In the genomic region with DNA sequence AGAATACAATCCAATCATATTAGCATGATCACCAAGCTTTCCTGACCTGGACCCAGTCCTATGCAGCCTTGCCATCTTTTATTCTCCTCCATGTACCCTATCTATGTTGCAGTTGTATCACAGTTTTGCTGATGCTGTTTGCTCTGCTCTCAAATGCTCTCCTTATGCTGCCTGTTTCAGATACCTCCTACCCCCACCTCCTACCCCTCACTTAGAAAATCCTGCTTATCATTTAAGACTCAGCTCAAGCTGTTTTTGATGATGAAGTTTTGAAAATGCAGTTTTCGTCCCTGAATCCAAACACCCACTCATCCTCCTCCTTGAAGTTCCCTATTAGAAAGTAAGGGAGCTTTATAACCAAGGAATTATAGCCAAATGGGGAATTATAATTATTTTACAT, we compare ENCODE assay signal across 23 cellular contexts.
DNase-seq lines count a peak whose midpoint lies in the region; ATAC-seq, FAIRE-seq and TF ChIP-seq lines count a peak whose summit lies in the region.
"Had no signal": no experiment of that assay in that cellular context is flagged by ENCODE, and none has a peak within 500 bp of the region (broad histone marks: within the 10 kb centered on the region; RNA-seq: fewer than 3 reads in every experiment).

No MANE protein-coding gene starts in this region.

- DNase-seq in endothelial cell of umbilical vein (ENCODE audit: low read depth, low spot score) (no peak), smooth muscle cell (lab: John Stamatoyannopoulos, UW; ENCODE audit: unreplicated experiment) (no peak), adrenal gland (no peak), neuronal stem cell (ENCODE audit: low spot score) (no peak)
- DNase-seq: 8988T; ACHN; AML-193; C1 segment of cervical spinal cord; Calu3; CD4-positive, alpha-beta memory T cell; COR-L47; DMS53; DMS79 treated with DMSO at 0.1 percent for 48 hours; GF-D8; GOT3; HFFc6 had no signal

- 34% methylated on average over 1 of the region's 1 CpG for whole genome bisulfite sequencing in smooth muscle cell (ENCODE audit: low lambda C conversion rate)
- 69 to 81% (median 72%) methylated on average over 1 of the region's 1 CpG for WGBS in adrenal gland, 4 donors
- no CpG with 5 or more reads among the region's 1 CpG for WGBS in neuronal stem cell (ENCODE audit: extremely low coverage in 2 of 2, insufficient read length in 2 of 2, insufficient replicate concordance in 1 of 2), 2 donors

- H3K9me3 ChIP-seq in endothelial cell of umbilical vein (replicated peaks; ENCODE audit: control insufficient read depth, insufficient read depth, low read length) (no peaks in the 10 kb centered on the region), smooth muscle cell (replicated peaks; ENCODE audit: low read depth) (no peaks in the 10 kb centered on the region), adrenal gland (replicated peaks in 1 of 3) (no peaks in the 10 kb centered on the region), neuronal stem cell (replicated peaks in 1 of 2; ENCODE audit: control insufficient read depth in 2 of 2, insufficient read depth in 1 of 2, low read depth in 1 of 2, low read length in 2 of 2) (no peaks in the 10 kb centered on the region)
- H3K9me3 ChIP-seq: A549, HAP-1 had no signal

- H3K4me1 ChIP-seq in endothelial cell of umbilical vein (ENCODE audit: control insufficient read depth, extremely low read depth, insufficient read depth, low read length) (no peaks in the 10 kb centered on the region), smooth muscle cell (ENCODE audit: low read depth) (no peaks in the 10 kb centered on the region), adrenal gland (replicated peaks in 1 of 2) (no peaks in the 10 kb centered on the region), neuronal stem cell (ENCODE audit: control insufficient read depth in 2 of 2, insufficient read depth in 1 of 2, low read depth in 1 of 2, low read length in 2 of 2) (peaks cover 0 to 2% of the 10 kb centered on the region in 2 donors)
- H3K4me1 ChIP-seq: A549, HAP-1 had no signal

- no peaks in the 10 kb centered on the region for H3K36me3 ChIP-seq in endothelial cell of umbilical vein (ENCODE audit: control insufficient read depth in 2 of 2, extremely low read depth in 1 of 2, insufficient read depth in 2 of 2, low read length in 2 of 2)
- H3K36me3 ChIP-seq in smooth muscle cell (ENCODE audit: low read depth): no peaks in the 10 kb centered on the region
- no peaks in the 10 kb centered on the region for H3K36me3 ChIP-seq in adrenal gland (replicated peaks in 1 of 2)
- no peaks in the 10 kb centered on the region for H3K36me3 ChIP-seq in neuronal stem cell (replicated peaks in 1 of 2; ENCODE audit: control insufficient read depth in 2 of 2, insufficient read depth in 2 of 2, low read length in 2 of 2)
- H3K36me3 ChIP-seq: HAP-1 had no signal

- peak; percentile 35 for FAIRE-seq in endothelial cell of umbilical vein (lab: Jason Lieb, UNC)
- FAIRE-seq: A549, GM12891, GM18507, H54 had no signal

- H3K4me2 ChIP-seq in endothelial cell of umbilical vein (ENCODE audit: insufficient read depth, low read length) (no peak overlapping the region), smooth muscle cell (no peak overlapping the region), neuronal stem cell (ENCODE audit: insufficient read depth, low read length, poor library complexity, severe bottlenecking) (no peak overlapping the region)
- H3K4me2 ChIP-seq: A549 had no signal

- H2BK15ac ChIP-seq in neuronal stem cell (ENCODE audit: low read length): no peak overlapping the region

- H3K79me1 ChIP-seq in neuronal stem cell (ENCODE audit: low read depth, low read length): no peaks in the 10 kb centered on the region

- no peaks in the 10 kb centered on the region for H3F3A ChIP-seq in smooth muscle cell (ENCODE audit: low read depth)

- H3K9ac ChIP-seq in endothelial cell of umbilical vein (replicated peaks; ENCODE audit: extremely low read depth, insufficient read depth, low read length) (no peak overlapping the region), smooth muscle cell (ENCODE audit: low read depth) (no peak overlapping the region), neuronal stem cell (ENCODE audit: low read depth, low read length, poor library complexity) (no peak overlapping the region)

- no peaks in the 10 kb centered on the region for H3K9me1 ChIP-seq in endothelial cell of umbilical vein (replicated peaks; ENCODE audit: control insufficient read depth, extremely low read depth, insufficient read depth, low read length)

- dilution Hi-C loops in endothelial cell of umbilical vein (cut with MboI; ENCODE audit: extremely low pct_ligation_motif_present, low sequenced_read_pairs): no loop called here

- H3K27me3 ChIP-seq in endothelial cell of umbilical vein (ENCODE audit: control insufficient read depth in 2 of 2, insufficient read depth in 2 of 2, low read length in 2 of 2) (no peaks in the 10 kb centered on the region), smooth muscle cell (ENCODE audit: low read depth) (no peaks in the 10 kb centered on the region), adrenal gland (no peaks in the 10 kb centered on the region), neuronal stem cell (ENCODE audit: control insufficient read depth in 3 of 3, insufficient read depth in 3 of 3, low read depth in 1 of 3, low read length in 3 of 3) (no peaks in the 10 kb centered on the region)

- intact Hi-C loops in endothelial cell of umbilical vein (cut with micrococcal nuclease): no loop called here
- intact Hi-C loops in adrenal gland (cut with DNase I): no loop called here

- no peak overlapping the region for H2BK5ac ChIP-seq in neuronal stem cell (ENCODE audit: low read length)

- no peak overlapping the region for H4K8ac ChIP-seq in neuronal stem cell (ENCODE audit: low read depth, low read length)

- no peak overlapping the region for H4K91ac ChIP-seq in neuronal stem cell (ENCODE audit: low read depth, low read length, poor library complexity)

- no peak overlapping the region for H2BK120ac ChIP-seq in neuronal stem cell (ENCODE audit: low read depth, low read length)

- ATAC-seq in HG03196 (IDR thresholded peaks at IDR 0.05; ENCODE audit: unreplicated experiment): no peak
- ATAC-seq: A549 had no signal

- no peak overlapping the region for H3K23ac ChIP-seq in neuronal stem cell (ENCODE audit: low read depth, low read length, poor library complexity)

- no peak overlapping the region for H3K4me3 ChIP-seq in endothelial cell of umbilical vein (replicated peaks in 1 of 3; ENCODE audit: insufficient read depth in 1 of 3, low read depth in 1 of 3, low read length in 3 of 3)
- no peak overlapping the region for H3K4me3 ChIP-seq in smooth muscle cell
- H3K4me3 ChIP-seq in adrenal gland: no peak overlapping the region
- no peak overlapping the region for H3K4me3 ChIP-seq in neuronal stem cell (ENCODE audit: low read length in 2 of 2)
- H3K4me3 ChIP-seq: A549, HAP-1 had no signal

- H2AFZ ChIP-seq in endothelial cell of umbilical vein (ENCODE audit: low read depth, low read length) (no peak overlapping the region), smooth muscle cell (ENCODE audit: low read depth) (peak overlapping the region; percentile 17), neuronal stem cell (ENCODE audit: low read length) (no peak overlapping the region)

- H3K27ac ChIP-seq in VCaP: peak overlapping the region; percentile 79
- no peak overlapping the region for H3K27ac ChIP-seq in endothelial cell of umbilical vein (ENCODE audit: insufficient read depth, low read depth, low read length)
- no peak overlapping the region for H3K27ac ChIP-seq in smooth muscle cell (ENCODE audit: low read depth)
- H3K27ac ChIP-seq in adrenal gland: no peak overlapping the region
- no peak overlapping the region for H3K27ac ChIP-seq in neuronal stem cell (replicated peaks; ENCODE audit: low read length)
- H3K27ac ChIP-seq: A549 had no signal

- H3K4ac ChIP-seq in neuronal stem cell (ENCODE audit: low read length): no peak overlapping the region

- no peak overlapping the region for H3K14ac ChIP-seq in neuronal stem cell (ENCODE audit: low read length)

- no peak overlapping the region for H3K18ac ChIP-seq in neuronal stem cell (ENCODE audit: low read length)

- H2AK5ac ChIP-seq in neuronal stem cell (ENCODE audit: low read depth, low read length): no peak overlapping the region

- CTCF ChIA-PET in endothelial cell of umbilical vein (lab: Charles Lee): interaction anchor here (1.4 to 1.5 kb wide), 2 partner anchors 9 to 15 kb away, joined by 4 to 5 read pairs; no protein-coding TSS in a partner anchor

- no peak for TF ChIP-seq POLR2A in endothelial cell of umbilical vein (IDR thresholded peaks at IDR 0.05; ENCODE audit: low read depth, low read length)
- no peak for TF ChIP-seq POLR2A in adrenal gland (IDR thresholded peaks at IDR 0.05)

- H4K20me1 ChIP-seq in endothelial cell of umbilical vein (replicated peaks; ENCODE audit: control insufficient read depth, extremely low read depth, insufficient read depth, low read length) (no peaks in the 10 kb centered on the region), smooth muscle cell (ENCODE audit: low read depth) (no peaks in the 10 kb centered on the region)

- no peak overlapping the region for H2BK12ac ChIP-seq in neuronal stem cell (ENCODE audit: low read length)

- POLR2A ChIA-PET in endothelial cell of umbilical vein (lab: Charles Lee): no interaction called here

- TF ChIP-seq CTCF in VCaP (conservative IDR thresholded peaks at IDR 0.05) (no peak), endothelial cell of umbilical vein (IDR thresholded peaks at IDR 0.05; ENCODE audit: extremely low read depth in 1 of 2, insufficient read depth in 1 of 2, low read depth in 1 of 2, low read length in 2 of 2) (no peak), smooth muscle cell (IDR thresholded peaks at IDR 0.05; ENCODE audit: borderline replicate concordance, insufficient read depth, poor library complexity, severe bottlenecking) (no peak), adrenal gland (IDR thresholded peaks at IDR 0.05) (no peak)

- H3K79me2 ChIP-seq in endothelial cell of umbilical vein (ENCODE audit: control insufficient read depth, insufficient read depth, low read length) (no peaks in the 10 kb centered on the region), smooth muscle cell (ENCODE audit: low read depth) (no peaks in the 10 kb centered on the region)

- no TSS peak for BruUV-seq in endothelial cell of umbilical vein (replicated peaks; lab: Mats Ljungman, UMichigan)

TF ChIP-seq in endothelial cell of umbilical vein, 7 proteins besides CTCF, POLR2A, EP300 and RAD21 (continues in another document):
- TF ChIP-seq EZH2 (IDR thresholded peaks at IDR 0.05; ENCODE audit: borderline replicate concordance, low read depth, low read length, severe bottlenecking) (no peak), POLR2AphosphoS5 (IDR thresholded peaks at IDR 0.05; ENCODE audit: insufficient read depth, low read depth, low read length) (no peak), GATA2 (IDR thresholded peaks at IDR 0.05; ENCODE audit: insufficient read depth, insufficient read length, low read depth, low read length) (no peak), MYC (IDR thresholded peaks at IDR 0.05; ENCODE audit: low read depth, low read length) (no peak), FOS (IDR thresholded peaks at IDR 0.05; ENCODE audit: borderline replicate concordance, insufficient read depth, low read length) (no peak)
- TF ChIP-seq, protein P1, sequence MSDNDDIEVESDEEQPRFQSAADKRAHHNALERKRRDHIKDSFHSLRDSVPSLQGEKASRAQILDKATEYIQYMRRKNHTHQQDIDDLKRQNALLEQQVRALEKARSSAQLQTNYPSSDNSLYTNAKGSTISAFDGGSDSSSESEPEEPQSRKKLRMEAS (IDR thresholded peaks at IDR 0.05; ENCODE audit: insufficient read depth, insufficient read length): no peak
